Comparison of ENCODE assay signal across 14 cellular contexts in the genomic region with DNA sequence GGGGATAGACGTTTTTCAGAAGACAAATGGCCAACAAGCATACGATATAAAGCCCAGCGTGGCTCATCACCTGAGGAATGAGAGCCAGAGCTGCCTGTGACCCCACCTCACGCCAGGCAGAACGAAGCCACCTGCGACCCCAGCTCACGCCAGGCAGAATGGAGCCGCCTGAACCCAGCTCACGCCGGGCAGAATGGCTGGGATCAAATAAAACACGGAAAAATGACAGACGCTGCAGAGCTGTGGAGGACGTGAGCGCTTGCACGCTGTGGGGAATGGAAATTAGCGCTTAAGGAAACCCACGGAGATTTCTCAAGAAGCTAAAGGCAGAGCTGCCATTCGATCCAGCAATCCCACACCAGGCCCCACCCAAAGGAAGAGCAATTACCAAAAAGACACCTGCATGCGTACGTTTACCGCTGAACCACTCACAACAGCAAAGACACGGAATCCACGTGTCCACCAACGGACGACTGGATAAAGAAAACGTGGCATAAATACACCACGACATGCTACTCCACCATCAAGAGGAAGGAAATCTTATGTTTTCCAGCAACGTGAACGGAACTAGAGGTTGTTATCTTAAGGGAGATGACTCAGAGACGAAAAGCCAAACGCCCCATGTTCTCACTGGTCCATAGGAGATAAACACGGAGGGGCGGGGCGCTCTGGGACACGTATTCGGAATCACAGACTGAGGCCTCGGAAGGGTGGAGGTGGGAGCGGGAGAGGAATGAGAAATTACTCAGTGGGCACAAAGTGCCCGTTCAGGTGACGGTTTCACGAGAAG. TPM values are rescaled to one million over a fixed set of nuclear protein-coding genes. Genes with fewer than 3 reads are reported as not detected.
DNase-seq lines count a peak whose midpoint lies in the region; ATAC-seq and TF ChIP-seq lines count a peak whose summit lies in the region.
"Had no signal": no experiment of that assay in that cellular context is flagged by ENCODE, and none has a peak within 500 bp of the region (broad histone marks: within the 10 kb centered on the region; RNA-seq: fewer than 3 reads in every experiment).

No MANE protein-coding gene starts in this region.

- H3K4me1 Mint-ChIP-seq in chondrocyte (ENCODE audit: low read depth) (peaks cover 7% of the 10 kb centered on the region), memory B cell (no peaks in the 10 kb centered on the region), progenitor cell of endocrine pancreas (ENCODE audit: low read depth) (no peaks in the 10 kb centered on the region)
- H3K4me1 Mint-ChIP-seq: activated CD4-positive, alpha-beta memory T cell treated with anti-CD3 and anti-CD28 coated beads, Interleukin-2, amount 10 ng/mL, durations not matched to agents 7 days and 5 days had no signal

- H3K36me3 ChIP-seq in tibial artery (peaks cover 14 to 52% (median 25%) of the 10 kb centered on the region in 3 donors), vagina (peaks cover 0 to 9% of the 10 kb centered on the region in 2 donors), MM.1S (replicated peaks; ENCODE audit: insufficient read depth, low read length) (0 out of 2 replicates have a peak, but pooled peaks cover 7% of the 10 kb centered on the region)

- H3K9me3 ChIP-seq in tibial artery (no peaks in the 10 kb centered on the region), vagina (no peaks in the 10 kb centered on the region), MM.1S (replicated peaks; ENCODE audit: insufficient read depth, low read length) (no peaks in the 10 kb centered on the region)
- H3K9me3 ChIP-seq: neutrophil had no signal

- H3K4me2 ChIP-seq in MM.1S (ENCODE audit: low read depth, low read length) = no peak overlapping the region

- TF ChIP-seq CTCF in chondrocyte (IDR thresholded peaks at IDR 0.05) (no peak), tibial artery (IDR thresholded peaks at IDR 0.05) (no peak), vagina (IDR thresholded peaks at IDR 0.05) (no peak), MM.1S (IDR thresholded peaks at IDR 0.05; ENCODE audit: low read length) (no peak), progenitor cell of endocrine pancreas (IDR thresholded peaks at IDR 0.05; ENCODE audit: unreplicated experiment) (no peak)

- TF ChIP-seq POLR2A in vagina (IDR thresholded peaks at IDR 0.05) = no peak

- H3K27ac Mint-ChIP-seq in chondrocyte (ENCODE audit: unreplicated experiment) = peak overlapping the region; percentile 55
- peak overlapping the region; percentile 52 for H3K27ac Mint-ChIP-seq in memory B cell
- no peak overlapping the region for H3K27ac Mint-ChIP-seq in progenitor cell of endocrine pancreas
- H3K27ac Mint-ChIP-seq: activated CD4-positive, alpha-beta memory T cell treated with anti-CD3 and anti-CD28 coated beads, Interleukin-2, amount 10 ng/mL, durations not matched to agents 7 days and 5 days had no signal

- H3K27ac ChIP-seq in tibial artery = no peak overlapping the region
- no peak overlapping the region for H3K27ac ChIP-seq in vagina
- H3K27ac ChIP-seq in MM.1S (ENCODE audit: low read length) = no peak overlapping the region
- H3K27ac ChIP-seq: neutrophil had no signal

- H3K9me2 ChIP-seq in MM.1S (replicated peaks; ENCODE audit: insufficient read depth, low read length) = no peaks in the 10 kb centered on the region

- H3K36me3 Mint-ChIP-seq in chondrocyte (ENCODE audit: low read depth) = peaks cover 12% of the 10 kb centered on the region
- peaks cover 8% of the 10 kb centered on the region for H3K36me3 Mint-ChIP-seq in memory B cell
- H3K36me3 Mint-ChIP-seq in progenitor cell of endocrine pancreas (ENCODE audit: insufficient read depth) = peaks cover 5% of the 10 kb centered on the region

- no peak overlapping the region for H3K9ac ChIP-seq in MM.1S (ENCODE audit: low read length)

- intact Hi-C loops in Right ventricle myocardium inferior (cut with DNase I) (no loop called here), cardiac septum (cut with DNase I) (no loop called here), tibial artery (cut with DNase I; ENCODE audit: low total_unique reads) (no loop called here), vagina (cut with DNase I) (no loop called here)

- ATAC-seq in Right ventricle myocardium inferior (peak; percentile 58), memory B cell (ENCODE audit: low read depth) (no peak)

- no peak overlapping the region for H3K4me3 ChIP-seq in tibial artery
- H3K4me3 ChIP-seq in vagina = no peak overlapping the region
- H3K4me3 ChIP-seq in MM.1S (ENCODE audit: low read length) = no peak overlapping the region

- no peaks in the 10 kb centered on the region for H3K27me3 ChIP-seq in tibial artery
- H3K27me3 ChIP-seq in vagina = no peaks in the 10 kb centered on the region
- no peaks in the 10 kb centered on the region for H3K27me3 ChIP-seq in MM.1S (replicated peaks; ENCODE audit: insufficient read depth, low read length)
- H3K27me3 ChIP-seq: neutrophil had no signal

- H3K4me3 Mint-ChIP-seq in chondrocyte (ENCODE audit: unreplicated experiment) (no peak overlapping the region), memory B cell (no peak overlapping the region), progenitor cell of endocrine pancreas (ENCODE audit: low read depth) (no peak overlapping the region)
- H3K4me3 Mint-ChIP-seq: activated CD4-positive, alpha-beta memory T cell treated with anti-CD3 and anti-CD28 coated beads, Interleukin-2, amount 10 ng/mL, durations not matched to agents 7 days and 5 days had no signal

- DNase-seq in Right ventricle myocardium inferior (ENCODE audit: missing footprints) (peak; percentile 82), cardiac septum (ENCODE audit: low spot score) (no peak), chondrocyte (ENCODE audit: low spot score) (peak; percentile 65), memory B cell (ENCODE audit: low spot score in 2 of 2) (no peak), tibial artery (peak; percentile 51 to 67), vagina (ENCODE audit: extremely low spot score in 2 of 2) (no peak), MM.1S (no peak), progenitor cell of endocrine pancreas (ENCODE audit: low spot score, unreplicated experiment) (no peak)
- DNase-seq: activated CD4-positive, alpha-beta memory T cell treated with anti-CD3 and anti-CD28 coated beads, Interleukin-2, amount 10 ng/mL, durations not matched to agents 7 days and 5 days; amniotic stem cell; KG1; stimulated activated CD4-positive, alpha-beta T cell treated with anti-CD3 and anti-CD28 coated beads, Interleukin-4, amount 100 ng/mL, for 1 hour had no signal

- peaks cover 6% of the 10 kb centered on the region; the same call in 1 of the 2 replicates for H3F3A ChIP-seq in MM.1S (ENCODE audit: insufficient read depth, low read length)

- no peaks in the 10 kb centered on the region for H3K9me3 Mint-ChIP-seq in chondrocyte (ENCODE audit: low read depth)
- H3K9me3 Mint-ChIP-seq in memory B cell = no peaks in the 10 kb centered on the region
- no peaks in the 10 kb centered on the region for H3K9me3 Mint-ChIP-seq in progenitor cell of endocrine pancreas (ENCODE audit: low read depth)
- H3K9me3 Mint-ChIP-seq: activated CD4-positive, alpha-beta memory T cell treated with anti-CD3 and anti-CD28 coated beads, Interleukin-2, amount 10 ng/mL, durations not matched to agents 7 days and 5 days had no signal

- H3K27me3 Mint-ChIP-seq in chondrocyte (ENCODE audit: low read depth) = no peaks in the 10 kb centered on the region
- no peaks in the 10 kb centered on the region for H3K27me3 Mint-ChIP-seq in memory B cell
- H3K27me3 Mint-ChIP-seq in progenitor cell of endocrine pancreas = no peaks in the 10 kb centered on the region
- H3K27me3 Mint-ChIP-seq: activated CD4-positive, alpha-beta memory T cell treated with anti-CD3 and anti-CD28 coated beads, Interleukin-2, amount 10 ng/mL, durations not matched to agents 7 days and 5 days had no signal

- H3K4me1 ChIP-seq in tibial artery (no peaks in the 10 kb centered on the region), vagina (no peaks in the 10 kb centered on the region), MM.1S (ENCODE audit: low read length) (no peaks in the 10 kb centered on the region)

- no peak overlapping the region for H2AFZ ChIP-seq in MM.1S (ENCODE audit: low read length)

- H4K20me1 ChIP-seq in MM.1S (ENCODE audit: insufficient read depth, low read length) = no peaks in the 10 kb centered on the region

- H3K79me2 ChIP-seq in MM.1S (ENCODE audit: low read length) = peaks cover 18% of the 10 kb centered on the region

RNA-seq across cellular contexts. Expression of a gene that starts 30.7 kb away (rescaled TPM):
- total RNA-seq in Right ventricle myocardium inferior = 0.32 TPM
- total RNA-seq in cardiac septum = 0.40 TPM
- 1.7 to 2.2 TPM (median 2.0 TPM) in 3 replicates for total RNA-seq in chondrocyte
- total RNA-seq in vagina = not detected
- total RNA-seq in progenitor cell of endocrine pancreas = 0.17 and 0.18 TPM in 2 replicates
- total RNA-seq: SK-MEL-5 had no signal

Comparison
In these comparisons a context has a peak if more than half of its experiments do, and no peak if none do; other contexts are left out.
1. DNase-seq: peak in Right ventricle myocardium inferior (single experiment), chondrocyte (single experiment) and tibial artery (2 of 2); none in cardiac septum (single experiment), memory B cell (0 of 2), vagina (0 of 2), MM.1S (single experiment) and progenitor cell of endocrine pancreas (single experiment).